In the genomic region with DNA sequence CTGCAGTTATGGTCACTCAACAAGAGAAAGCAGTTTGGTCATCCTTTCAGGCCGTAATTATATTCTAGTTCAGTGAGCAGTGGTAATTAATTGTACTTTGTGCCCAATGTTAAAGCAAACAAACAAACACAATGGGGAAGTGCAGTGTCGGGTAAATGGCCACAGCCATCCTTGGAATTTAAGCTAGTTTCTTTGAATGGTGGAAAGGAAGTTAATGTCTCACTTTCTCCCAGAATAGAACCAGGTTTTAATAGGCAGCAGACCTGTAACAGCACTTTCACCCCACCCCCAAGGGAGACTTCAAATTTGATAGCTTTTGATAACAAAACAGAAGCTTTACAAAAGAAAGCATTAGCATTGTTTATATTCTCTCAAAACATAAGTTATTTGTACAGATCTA, we compare ENCODE assay signal across 15 cellular contexts. TPM values are rescaled to one million over a fixed set of nuclear protein-coding genes. Genes with fewer than 3 reads are reported as not detected.
DNase-seq lines count a peak whose midpoint lies in the region; ATAC-seq, FAIRE-seq and TF ChIP-seq lines count a peak whose summit lies in the region.
"Had no signal": no experiment of that assay in that cellular context is flagged by ENCODE, and none has a peak within 500 bp of the region (broad histone marks: within the 10 kb centered on the region; RNA-seq: fewer than 3 reads in every experiment).

No MANE protein-coding gene starts in this region.

- no peaks in the 10 kb centered on the region for H3K27me3 Mint-ChIP-seq in nephron progenitor cell (ENCODE audit: low read depth, poor library complexity)
- H3K27me3 Mint-ChIP-seq in activated T-cell treated with anti-CD3 and anti-CD28 coated beads, Interleukin-2, amount 50 U/mL, for 24 hours, result peaks cover 8% of the 10 kb centered on the region
- H3K27me3 Mint-ChIP-seq: naive B cell had no signal

- H3K36me3 Mint-ChIP-seq in nephron progenitor cell (ENCODE audit: low read depth), result no peaks in the 10 kb centered on the region
- no peaks in the 10 kb centered on the region for H3K36me3 Mint-ChIP-seq in activated T-cell treated with anti-CD3 and anti-CD28 coated beads, Interleukin-2, amount 50 U/mL, for 24 hours (ENCODE audit: low read depth)
- H3K36me3 Mint-ChIP-seq: naive B cell had no signal

- TF ChIP-seq CTCF in K562 (IDR thresholded peaks at IDR 0.05 in 2 of 3, conservative IDR thresholded peaks at IDR 0.05 in 1 of 3; ENCODE audit: insufficient read depth in 2 of 3, low read depth in 1 of 3, low read length in 3 of 3), result no peak
- no peak for TF ChIP-seq CTCF in nephron progenitor cell (IDR thresholded peaks at IDR 0.05)

- peaks cover 0 to 3% of the 10 kb centered on the region in 2 experiments; a peak in 2 of 5 replicates for H3K4me1 ChIP-seq in K562 (replicated peaks in 1 of 2; ENCODE audit: control insufficient read depth in 2 of 2, insufficient read depth in 2 of 2, low read length in 2 of 2)

- no peak overlapping the region for H3K4me3 Mint-ChIP-seq in nephron progenitor cell
- H3K4me3 Mint-ChIP-seq in activated T-cell treated with anti-CD3 and anti-CD28 coated beads, Interleukin-2, amount 50 U/mL, for 24 hours, result no peak overlapping the region
- H3K4me3 Mint-ChIP-seq: naive B cell had no signal

- no peaks in the 10 kb centered on the region for H3K9me3 ChIP-seq in K562 (replicated peaks; ENCODE audit: control insufficient read depth, insufficient read depth, low read depth, low read length)
- H3K9me3 ChIP-seq: sigmoid colon had no signal

- intact Hi-C loops in K562 (cut with micrococcal nuclease), result no loop called here

- H3K27ac Mint-ChIP-seq in nephron progenitor cell, result peak overlapping the region; percentile 9
- H3K27ac Mint-ChIP-seq in activated T-cell treated with anti-CD3 and anti-CD28 coated beads, Interleukin-2, amount 50 U/mL, for 24 hours, result no peak overlapping the region
- H3K27ac Mint-ChIP-seq: naive B cell had no signal

- H3K27me3 ChIP-seq in K562 (ENCODE audit: control insufficient read depth in 2 of 2, insufficient read depth in 2 of 2, low read length in 2 of 2), result no peaks in the 10 kb centered on the region
- H3K27me3 ChIP-seq: sigmoid colon had no signal

- no peaks in the 10 kb centered on the region for H4K20me1 ChIP-seq in K562 (replicated peaks; ENCODE audit: control insufficient read depth, insufficient read depth, low read length)

- no peaks in the 10 kb centered on the region for H3K9me1 ChIP-seq in K562 (ENCODE audit: control insufficient read depth, insufficient read depth, low read length)

- CTCF ChIA-PET in K562 (lab: Yijun Ruan, JAX; ENCODE audit: low intra/inter-chr PET ratio), result no interaction called here

- WGBS in K562 (ENCODE audit: insufficient coverage, low coverage, missing lambda C conversion rate), result 18% methylated on average over 2 of the region's 2 CpGs

- ATAC-seq in K562, result peak; percentile 23; the same call in 2 of the 3 replicates
- no peak for ATAC-seq in GM21447 (IDR thresholded peaks at IDR 0.05; ENCODE audit: unreplicated experiment)
- ATAC-seq: GM12878 had no signal

- TF ChIP-seq POLR2A in K562 (conservative IDR thresholded peaks at IDR 0.05), result no peak

- H3K9ac ChIP-seq in K562 (ENCODE audit: insufficient read depth in 1 of 2, low read depth in 2 of 2, low read length in 2 of 2), result no peak overlapping the region

- peak; percentile 65 for DNase-seq in DMS114 treated with DMSO at 0.1 percent for 48 hours (lab: John Stamatoyannopoulos, UW; ENCODE audit: unreplicated experiment)
- peak; percentile 75 for DNase-seq in M059J (ENCODE audit: low read depth)
- no peak for DNase-seq in K562 (ENCODE audit: extremely low read depth in 1 of 4, low spot score in 3 of 4)
- no peak for DNase-seq in nephron progenitor cell
- no peak for DNase-seq in mucosa of gallbladder (ENCODE audit: low spot score)
- DNase-seq in inferior parietal cortex (ENCODE audit: extremely low spot score), result no peak
- no peak for DNase-seq in activated T-cell treated with anti-CD3 and anti-CD28 coated beads, Interleukin-2, amount 50 U/mL, for 24 hours
- DNase-seq: C1 segment of cervical spinal cord, naive B cell, NCI-H1048, sigmoid colon had no signal

- peak overlapping the region; percentile 61 for H2AFZ ChIP-seq in K562 (ENCODE audit: low read depth, low read length)

- H3K79me2 ChIP-seq in K562 (ENCODE audit: control insufficient read depth, insufficient read depth, low read length), result no peaks in the 10 kb centered on the region

- H3K9me3 Mint-ChIP-seq in nephron progenitor cell, result peaks cover 14% of the 10 kb centered on the region
- H3K9me3 Mint-ChIP-seq in activated T-cell treated with anti-CD3 and anti-CD28 coated beads, Interleukin-2, amount 50 U/mL, for 24 hours, result no peaks in the 10 kb centered on the region

- no peaks in the 10 kb centered on the region for H3K36me3 ChIP-seq in K562 (ENCODE audit: control insufficient read depth, insufficient read depth, low read length)
- H3K36me3 ChIP-seq: sigmoid colon had no signal

- H3K4me1 Mint-ChIP-seq in nephron progenitor cell, result peaks cover 21% of the 10 kb centered on the region
- H3K4me1 Mint-ChIP-seq in activated T-cell treated with anti-CD3 and anti-CD28 coated beads, Interleukin-2, amount 50 U/mL, for 24 hours (ENCODE audit: low read depth), result peaks cover 2% of the 10 kb centered on the region
- H3K4me1 Mint-ChIP-seq: naive B cell had no signal

- BruUV-seq in K562 (replicated peaks; lab: Mats Ljungman, UMichigan), result no TSS peak

- in situ Hi-C loops in K562 (cut with MboI), result no loop called here

- TF ChIP-seq RAD21 in K562 (CRISPR knock-in tag; conservative IDR thresholded peaks at IDR 0.05 in 1 of 2, IDR thresholded peaks at IDR 0.05 in 1 of 2), result no peak

- H3K4me3 ChIP-seq in K562, result no peak overlapping the region
- H3K4me3 ChIP-seq: GM12878, sigmoid colon had no signal

- TF ChIP-seq EP300 in K562 (IDR thresholded peaks at IDR 0.05; ENCODE audit: low read length), result no peak

- H3K4me2 ChIP-seq in K562 (ENCODE audit: insufficient read depth, low read length), result 0 out of 2 replicates have a peak overlapping the region, but pooled peaks have one; percentile 5

- no peak for FAIRE-seq in K562 (lab: Jason Lieb, UNC)
- FAIRE-seq: GM12878, GM19239, HTR-8/SVneo had no signal

- POLR2A ChIA-PET in K562 (lab: Yijun Ruan, JAX), result interaction anchor here (0.9 to 1.5 kb wide), 3 partner anchors 15 to 24 kb away, joined by 3 to 5 read pairs (median 4); no protein-coding TSS in a partner anchor

- H3K27ac ChIP-seq in K562 (ENCODE audit: extremely low read depth, low read depth, low read length), result no peak overlapping the region
- H3K27ac ChIP-seq: sigmoid colon had no signal

TF ChIP-seq in K562, 482 proteins besides CTCF, POLR2A, EP300 and RAD21 (continues in another document):
- TF ChIP-seq TARDBP (IDR thresholded peaks at IDR 0.05), result no peak
- no peak for TF ChIP-seq E2F5 (CRISPR knock-in tag; IDR thresholded peaks at IDR 0.05)
- TF ChIP-seq GABPB1 (CRISPR knock-in tag; IDR thresholded peaks at IDR 0.05), result no peak
- no peak for TF ChIP-seq POLR2AphosphoS2 (IDR thresholded peaks at IDR 0.05; ENCODE audit: low read length)
- no peak for TF ChIP-seq SAP30 (IDR thresholded peaks at IDR 0.05; ENCODE audit: borderline replicate concordance, insufficient read depth, low read depth, low read length, poor library complexity, severe bottlenecking)
- TF ChIP-seq, protein P1, sequence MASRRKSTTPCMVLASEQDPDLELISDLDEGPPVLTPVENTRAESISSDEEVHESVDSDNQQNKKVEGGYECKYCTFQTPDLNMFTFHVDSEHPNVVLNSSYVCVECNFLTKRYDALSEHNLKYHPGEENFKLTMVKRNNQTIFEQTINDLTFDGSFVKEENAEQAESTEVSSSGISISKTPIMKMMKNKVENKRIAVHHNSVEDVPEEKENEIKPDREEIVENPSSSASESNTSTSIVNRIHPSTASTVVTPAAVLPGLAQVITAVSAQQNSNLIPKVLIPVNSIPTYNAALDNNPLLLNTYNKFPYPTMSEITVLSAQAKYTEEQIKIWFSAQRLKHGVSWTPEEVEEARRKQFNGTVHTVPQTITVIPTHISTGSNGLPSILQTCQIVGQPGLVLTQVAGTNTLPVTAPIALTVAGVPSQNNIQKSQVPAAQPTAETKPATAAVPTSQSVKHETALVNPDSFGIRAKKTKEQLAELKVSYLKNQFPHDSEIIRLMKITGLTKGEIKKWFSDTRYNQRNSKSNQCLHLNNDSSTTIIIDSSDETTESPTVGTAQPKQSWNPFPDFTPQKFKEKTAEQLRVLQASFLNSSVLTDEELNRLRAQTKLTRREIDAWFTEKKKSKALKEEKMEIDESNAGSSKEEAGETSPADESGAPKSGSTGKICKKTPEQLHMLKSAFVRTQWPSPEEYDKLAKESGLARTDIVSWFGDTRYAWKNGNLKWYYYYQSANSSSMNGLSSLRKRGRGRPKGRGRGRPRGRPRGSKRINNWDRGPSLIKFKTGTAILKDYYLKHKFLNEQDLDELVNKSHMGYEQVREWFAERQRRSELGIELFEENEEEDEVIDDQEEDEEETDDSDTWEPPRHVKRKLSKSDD (conservative IDR thresholded peaks at IDR 0.05; ENCODE audit: low read length), result no peak

RNA-seq across cellular contexts. Expression of gene ITGAV, which starts 19.9 kb away (rescaled TPM):
- total RNA-seq in M059J (2014; rRNA removed; shearing (Covaris generic)), result 45.9 and 69.9 TPM in 2 replicates
- total RNA-seq in K562 (2011; cell fraction: chromatin; rRNA removed; ENCODE audit: low replicate concordance), result 44.5 and 102 TPM in 2 replicates
- total RNA-seq in K562 (2011; cell fraction: nucleolus; rRNA removed), result 19.5 and 40.0 TPM in 2 replicates
- 34.2 and 43.0 TPM in 2 replicates for total RNA-seq in K562 (2011; cell fraction: nucleoplasm; rRNA removed)
- total RNA-seq in K562 (2014; rRNA removed) (10.4 and 10.7 TPM in 2 replicates), K562 (2014; rRNA removed; fragmentation: Illumina TruSeq; extraction: Trizol) (17.6 and 18.4 TPM in 2 replicates), K562 (2015; rRNA removed; fragmentation: Illumina TruSeq; extraction: Trizol) (16.2 and 16.5 TPM in 2 replicates), K562 (2021) (15.5 and 17.7 TPM in 2 replicates), mucosa of gallbladder (71.9 TPM)
- polyA plus RNA-seq in K562 (2011; rRNA removed) (16.2 and 16.3 TPM in 2 replicates), K562 (2014; fragmentation: Illumina TruSeq; extraction: Trizol) (8.5 and 10.3 TPM in 2 replicates), K562 (2014; fragmentation: Nextera tagmentation; extraction: Ambion mirVana) (1 to 10 TPM; 3.7 to 4.6 TPM), K562 (2014; rRNA removed) (7.4 and 8.8 TPM in 2 replicates)
- polyA plus RNA-seq in K562 (2011; cell fraction: cytosol; rRNA removed), result 3.6 and 7.9 TPM in 2 replicates
- polyA plus RNA-seq in K562 (2011; cell fraction: nucleus; rRNA removed), result 29.1 and 37.9 TPM in 2 replicates
- polyA plus RNA-seq in K562 (2012), result 8.4 and 15.6 TPM in 2 replicates
- polyA minus RNA-seq in K562 (2011; rRNA and poly(A)+ RNA removed), result 32.1 and 40.9 TPM in 2 replicates
- polyA minus RNA-seq in K562 (2011; cell fraction: cytosol; rRNA and poly(A)+ RNA removed), result 16.9 and 21.9 TPM in 2 replicates
- polyA minus RNA-seq in K562 (2011; cell fraction: nucleus; rRNA and poly(A)+ RNA removed), result 25.4 and 40.0 TPM in 2 replicates

Comparison
In these comparisons a context has a peak if more than half of its experiments do, and no peak if none do; other contexts are left out.
1. DNase-seq: peak in DMS114 treated with DMSO at 0.1 percent for 48 hours (single experiment) and M059J (single experiment); none in K562 (0 of 4), nephron progenitor cell (single experiment), mucosa of gallbladder (single experiment), inferior parietal cortex (single experiment) and activated T-cell treated with anti-CD3 and anti-CD28 coated beads, Interleukin-2, amount 50 U/mL, for 24 hours (single experiment).